Comparison of ENCODE assay signal across 15 cellular contexts in the genomic region with DNA sequence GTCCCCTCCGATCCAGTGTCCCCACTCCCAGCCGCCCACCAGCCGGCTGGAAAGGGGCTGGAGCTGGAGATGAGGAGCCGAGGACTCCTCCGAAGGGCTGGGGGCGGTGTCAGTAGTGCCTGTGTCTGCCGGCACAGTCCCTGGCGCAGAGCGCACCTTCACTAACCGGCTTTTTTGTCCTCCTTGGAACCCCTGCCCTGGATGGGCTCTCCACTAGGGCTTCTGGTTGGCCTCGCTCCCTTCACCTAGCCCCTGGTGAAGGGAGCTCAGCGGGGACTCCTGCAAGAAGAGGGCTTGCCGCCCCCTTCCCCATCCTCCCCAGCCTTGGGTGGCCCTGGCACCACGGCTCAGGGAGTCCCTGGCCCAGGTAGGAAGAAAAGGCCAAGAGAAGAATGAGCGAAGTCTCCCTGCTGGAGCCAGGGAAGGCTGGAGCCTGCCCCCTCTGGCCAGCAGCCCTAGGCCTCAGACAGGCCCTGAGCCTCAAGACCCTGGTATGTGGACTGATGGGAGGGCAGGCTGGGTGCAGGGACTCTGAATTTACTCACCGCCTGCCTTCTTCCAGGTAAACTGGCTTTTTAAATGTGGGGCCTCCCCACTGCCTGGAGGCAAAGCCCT. TPM values are rescaled to one million over a fixed set of nuclear protein-coding genes. Genes with fewer than 3 reads are reported as not detected.
DNase-seq lines count a peak whose midpoint lies in the region; ATAC-seq, FAIRE-seq and TF ChIP-seq lines count a peak whose summit lies in the region.
"Had no signal": no experiment of that assay in that cellular context is flagged by ENCODE, and none has a peak within 500 bp of the region (broad histone marks: within the 10 kb centered on the region; RNA-seq: fewer than 3 reads in every experiment).

No MANE protein-coding gene starts in this region.

- no peak overlapping the region for H2BK5ac ChIP-seq in mesenchymal stem cell (ENCODE audit: low read depth, low read length, poor library complexity, severe bottlenecking)

- no peak for FAIRE-seq in frontal cortex (lab: Jason Lieb, UNC)

- no peak overlapping the region for H2AK5ac ChIP-seq in mesenchymal stem cell (ENCODE audit: low read length, severe bottlenecking)

- intact Hi-C loops in PC-3 (cut with micrococcal nuclease) (no loop called here), posterior vena cava (cut with DNase I) (no loop called here)

- 20% methylated on average over 14 of the region's 16 CpGs for WGBS in mesenchymal stem cell

- H3K27ac ChIP-seq in PC-3 (ENCODE audit: low read length): no peak overlapping the region
- H3K27ac ChIP-seq in mesenchymal stem cell (ENCODE audit: low read length, poor library complexity, severe bottlenecking): no peak overlapping the region
- H3K27ac ChIP-seq: KMS-11, neutrophil, uterus had no signal

- no peak overlapping the region for H2BK120ac ChIP-seq in mesenchymal stem cell (ENCODE audit: low read depth, low read length)

- H2BK12ac ChIP-seq in mesenchymal stem cell (ENCODE audit: low read length in 2 of 2): no peak overlapping the region

- H3K4me3 ChIP-seq in PC-3 (ENCODE audit: low read length): no peak overlapping the region
- peak overlapping the region; percentile 8 for H3K4me3 ChIP-seq in iPS-11a (ENCODE audit: low read depth, low read length)
- H3K4me3 ChIP-seq in mesenchymal stem cell (ENCODE audit: insufficient read depth in 1 of 2, low read depth in 1 of 2, low read length in 2 of 2): no peak overlapping the region

- no peak overlapping the region for H2BK15ac ChIP-seq in mesenchymal stem cell (ENCODE audit: low read depth, poor library complexity, severe bottlenecking)

- peak; percentile 47 for DNase-seq in NCI-H748 (lab: John Stamatoyannopoulos, UW; ENCODE audit: unreplicated experiment)
- no peak for DNase-seq in NCI-H748 treated with DMSO at 0.1 percent for 48 hours (lab: John Stamatoyannopoulos, UW)
- no peak for DNase-seq in PC-3
- peak; percentile 24 for DNase-seq in posterior vena cava (ENCODE audit: low spot score)
- no peak for DNase-seq in stimulated activated CD4-positive, alpha-beta T cell treated with anti-CD3 and anti-CD28 coated beads, Interleukin-1b, Interleukin-23, amount 100 ng/mL, for 48 hours
- DNase-seq in frontal cortex (ENCODE audit: low spot score in 2 of 2): no peak
- DNase-seq in mesenchymal stem cell: no peak
- DNase-seq: activated CD4-positive, alpha-beta T cell treated with anti-CD3 and anti-CD28 coated beads, Interleukin-2, amount 10 ng/mL, durations not matched to agents 24 days and 14 days; activated gamma-delta T cell; NCI-H2029 treated with DMSO at 0.1 percent for 48 hours; uterus had no signal

- no peaks in the 10 kb centered on the region for H3K79me1 ChIP-seq in mesenchymal stem cell (replicated peaks; ENCODE audit: low read length, poor library complexity, severe bottlenecking)

- H3F3A ChIP-seq in PC-3 (ENCODE audit: low read length, unreplicated experiment): no peaks in the 10 kb centered on the region

- no peaks in the 10 kb centered on the region for H3K9me2 ChIP-seq in PC-3 (replicated peaks; ENCODE audit: low read length)

- no peak overlapping the region for H4K91ac ChIP-seq in mesenchymal stem cell (ENCODE audit: low read length)

- no peak overlapping the region for H3K18ac ChIP-seq in mesenchymal stem cell (ENCODE audit: low read depth in 1 of 2, low read length in 2 of 2)

- ATAC-seq in PC-3: 0 out of 2 replicates have a peak, but pooled peaks have one; percentile 27

- no peaks in the 10 kb centered on the region for H3K79me2 ChIP-seq in PC-3 (ENCODE audit: low read length)

- no peaks in the 10 kb centered on the region for H3K27me3 ChIP-seq in PC-3 (ENCODE audit: low read length)
- H3K27me3 ChIP-seq in mesenchymal stem cell (ENCODE audit: control insufficient read depth in 1 of 2, insufficient read depth in 1 of 2, low read length in 2 of 2): peaks cover 82 to 86% of the 10 kb centered on the region in 2 experiments

- TF ChIP-seq CTCF in PC-3 (conservative IDR thresholded peaks at IDR 0.05; ENCODE audit: low read depth, low read length): no peak

- no peaks in the 10 kb centered on the region for H4K20me1 ChIP-seq in PC-3 (ENCODE audit: low read length)

- no peak overlapping the region for H4K8ac ChIP-seq in mesenchymal stem cell (ENCODE audit: low read length)

- CTCF ChIA-PET in PC-3 (lab: Charles Lee): no interaction called here

- H3K23ac ChIP-seq in mesenchymal stem cell (ENCODE audit: low read length in 2 of 2): peak overlapping the region in 1 of 2 experiments; percentile 14

- no TSS peak for BruUV-seq in PC-3 (replicated peaks; lab: Mats Ljungman, UMichigan)

- POLR2A ChIA-PET in PC-3 (lab: Charles Lee; ENCODE audit: unreplicated experiment): no interaction called here

- H3K14ac ChIP-seq in mesenchymal stem cell (ENCODE audit: low read length in 2 of 2): no peak overlapping the region

- no peak overlapping the region for H3K9ac ChIP-seq in PC-3 (ENCODE audit: low read length)
- H3K9ac ChIP-seq in mesenchymal stem cell (ENCODE audit: low read length): no peak overlapping the region
- H3K9ac ChIP-seq: KMS-11 had no signal

- H3K4ac ChIP-seq in mesenchymal stem cell (ENCODE audit: low read depth in 1 of 2, low read length in 2 of 2): no peak overlapping the region

- H3K4me1 ChIP-seq in PC-3 (ENCODE audit: insufficient read depth, low read length) (no peaks in the 10 kb centered on the region), mesenchymal stem cell (ENCODE audit: control insufficient read depth, insufficient read depth, low read depth, low read length) (peaks cover 14% of the 10 kb centered on the region)

- H3K36me3 ChIP-seq in PC-3 (ENCODE audit: low read depth, low read length) (no peaks in the 10 kb centered on the region), mesenchymal stem cell (ENCODE audit: control insufficient read depth in 1 of 2, insufficient read depth in 2 of 2, low read depth in 1 of 2, low read length in 2 of 2) (no peaks in the 10 kb centered on the region)
- H3K36me3 ChIP-seq: neutrophil, uterus had no signal

- H3K9me3 ChIP-seq in PC-3 (ENCODE audit: low read length) (no peaks in the 10 kb centered on the region), mesenchymal stem cell (ENCODE audit: control insufficient read depth, low read length) (no peaks in the 10 kb centered on the region)
- H3K9me3 ChIP-seq: neutrophil, uterus had no signal

- H3K4me2 ChIP-seq in PC-3 (ENCODE audit: low read length) (no peak overlapping the region), mesenchymal stem cell (ENCODE audit: low read length, poor library complexity, severe bottlenecking) (no peak overlapping the region)
- H3K4me2 ChIP-seq: KMS-11 had no signal

- no peak overlapping the region for H2AFZ ChIP-seq in PC-3 (ENCODE audit: low read length)
- no peak overlapping the region for H2AFZ ChIP-seq in mesenchymal stem cell (ENCODE audit: low read depth, low read length)

RNA-seq across cellular contexts. Expression of gene ECEL1, which starts 0.6 kb away (rescaled TPM):
- total RNA-seq in PC-3 (2014; rRNA removed) (not detected in 2 replicates), posterior vena cava (1 to 10 TPM in 1 of 2 donors, under 1 TPM in 1; 0.52 to 2.8 TPM), frontal cortex (2.4 TPM)
- polyA plus RNA-seq in mesenchymal stem cell (2013, experiment 1 of 2): not detected
- not detected for polyA plus RNA-seq in mesenchymal stem cell (2013, experiment 2 of 2)

RNA-seq across cellular contexts. Expression of gene PRSS56, which starts 32.0 kb away (rescaled TPM):
- total RNA-seq in PC-3 (2014; rRNA removed) (not detected in 2 replicates), posterior vena cava (not detected), frontal cortex (under 0.01 TPM)
- not detected for polyA plus RNA-seq in mesenchymal stem cell (2013, experiment 1 of 2)
- not detected for polyA plus RNA-seq in mesenchymal stem cell (2013, experiment 2 of 2)
- total RNA-seq: activated CD4-positive, alpha-beta T cell treated with anti-CD3 and anti-CD28 coated beads, Interleukin-2, amount 10 ng/mL, durations not matched to agents 24 days and 14 days; kidney epithelial cell; uterus had no signal

RNA-seq across cellular contexts. Expression of gene ALPI, which starts 32.3 kb away (rescaled TPM):
- not detected in 2 replicates for total RNA-seq in PC-3 (2014; rRNA removed)
- not detected for total RNA-seq in posterior vena cava
- not detected for total RNA-seq in frontal cortex
- polyA plus RNA-seq in mesenchymal stem cell (2013, experiment 1 of 2): not detected
- not detected for polyA plus RNA-seq in mesenchymal stem cell (2013, experiment 2 of 2)
- total RNA-seq: activated CD4-positive, alpha-beta T cell treated with anti-CD3 and anti-CD28 coated beads, Interleukin-2, amount 10 ng/mL, durations not matched to agents 24 days and 14 days; kidney epithelial cell; uterus had no signal

RNA-seq across cellular contexts. Expression of gene CHRND, which starts 37.8 kb away (rescaled TPM):
- total RNA-seq in PC-3 (2014; rRNA removed): not detected in 2 replicates
- not detected for total RNA-seq in posterior vena cava
- total RNA-seq in frontal cortex: not detected
- not detected for polyA plus RNA-seq in mesenchymal stem cell (2013, experiment 1 of 2)
- not detected for polyA plus RNA-seq in mesenchymal stem cell (2013, experiment 2 of 2)
- total RNA-seq: activated CD4-positive, alpha-beta T cell treated with anti-CD3 and anti-CD28 coated beads, Interleukin-2, amount 10 ng/mL, durations not matched to agents 24 days and 14 days; kidney epithelial cell; uterus had no signal

RNA-seq across cellular contexts. Expression of gene CHRNG, which starts 51.3 kb away (rescaled TPM):
- total RNA-seq in PC-3 (2014; rRNA removed): not detected in 2 replicates
- total RNA-seq in posterior vena cava: not detected
- total RNA-seq in frontal cortex: not detected
- not detected for polyA plus RNA-seq in mesenchymal stem cell (2013, experiment 1 of 2)
- not detected for polyA plus RNA-seq in mesenchymal stem cell (2013, experiment 2 of 2)
- total RNA-seq: activated CD4-positive, alpha-beta T cell treated with anti-CD3 and anti-CD28 coated beads, Interleukin-2, amount 10 ng/mL, durations not matched to agents 24 days and 14 days; kidney epithelial cell; uterus had no signal

Comparison
In these comparisons a context has a peak if more than half of its experiments do, and no peak if none do; other contexts are left out.
1. DNase-seq: peak in NCI-H748 (single experiment) and posterior vena cava (single experiment); none in NCI-H748 treated with DMSO at 0.1 percent for 48 hours (single experiment), PC-3 (single experiment), stimulated activated CD4-positive, alpha-beta T cell treated with anti-CD3 and anti-CD28 coated beads, Interleukin-1b, Interleukin-23, amount 100 ng/mL, for 48 hours (single experiment), frontal cortex (0 of 2) and mesenchymal stem cell (single experiment).